ENCODE assay signal across 8 cellular contexts in the genomic region with DNA sequence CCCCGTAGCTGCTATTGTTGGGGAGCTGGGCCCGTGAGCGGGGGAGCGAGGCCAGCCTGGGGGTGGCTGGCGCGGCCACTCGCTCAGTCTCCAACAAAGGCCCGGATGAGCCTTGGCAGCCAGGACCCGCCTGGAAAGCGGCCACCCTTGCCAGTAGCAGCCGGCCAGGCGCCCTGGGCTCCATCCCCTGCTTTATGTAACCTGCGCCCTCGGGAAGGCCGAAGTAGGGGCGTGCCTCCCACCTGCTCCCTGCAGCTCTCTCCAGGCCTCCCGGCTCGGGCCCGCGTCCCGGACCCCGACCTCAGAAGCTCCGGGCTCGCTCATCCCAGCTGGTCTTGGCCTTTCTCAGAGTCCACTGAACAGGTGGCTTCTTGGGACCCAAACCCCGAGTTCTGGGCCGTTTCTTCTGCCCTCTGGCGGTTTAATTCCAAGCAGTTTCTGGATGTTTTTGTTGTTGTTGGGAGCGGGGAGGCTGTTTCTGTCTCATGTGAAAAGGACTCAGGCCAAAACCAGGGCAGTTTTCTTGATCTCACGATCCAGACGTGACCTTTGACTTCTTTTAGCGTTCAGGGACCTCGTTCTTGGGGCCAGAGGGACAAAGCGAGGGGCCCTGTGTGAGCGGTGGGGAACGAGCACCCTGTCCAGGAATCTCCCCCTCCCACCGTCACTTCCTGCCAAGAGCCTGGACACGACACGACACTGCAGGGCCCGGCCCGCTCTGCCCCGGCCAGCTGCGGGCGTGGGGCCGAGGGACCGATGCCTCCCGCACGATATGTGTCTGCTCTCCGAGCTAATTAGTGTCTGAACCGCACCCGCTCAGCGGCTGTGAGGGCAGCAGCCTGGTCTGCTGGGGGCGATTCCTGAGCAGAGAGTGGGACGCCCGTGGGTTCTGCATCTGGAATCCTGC. TPM values are rescaled to one million over a fixed set of nuclear protein-coding genes. Genes with fewer than 3 reads are reported as not detected.
A peak's percentile ranks its signal among the peaks of the same experiment; 100 is the strongest.
DNase-seq lines count a peak whose midpoint lies in the region; ATAC-seq and TF ChIP-seq lines count a peak whose summit lies in the region.

No MANE protein-coding gene starts in this region.

- H3K36me3 Mint-ChIP-seq in activated naive CD4-positive, alpha-beta T cell treated with anti-CD3 and anti-CD28 coated beads for 36 hours (ENCODE audit: low read depth): peaks cover 1% of the 10 kb centered on the region
- H3K36me3 Mint-ChIP-seq in naive thymus-derived CD4-positive, alpha-beta T cell: peaks cover 0 to under 1% (median 0%) of the 10 kb centered on the region in 5 donors

- H3K4me1 ChIP-seq in naive thymus-derived CD4-positive, alpha-beta T cell (ENCODE audit: control insufficient read depth in 2 of 2, insufficient read depth in 2 of 2, low read length in 2 of 2): peaks cover 8 to 9% of the 10 kb centered on the region in 2 donors
- peaks cover 43% of the 10 kb centered on the region for H3K4me1 ChIP-seq in vagina

- peak overlapping the region; percentile 83 for H3K27ac Mint-ChIP-seq in activated naive CD4-positive, alpha-beta T cell treated with anti-CD3 and anti-CD28 coated beads for 36 hours
- peak overlapping the region; percentile 58 to 96 (median 92) for H3K27ac Mint-ChIP-seq in naive thymus-derived CD4-positive, alpha-beta T cell

- TF ChIP-seq CTCF in foreskin fibroblast (IDR thresholded peaks at IDR 0.05; ENCODE audit: low read depth, low read length): peak; percentile 64
- TF ChIP-seq CTCF in vagina (IDR thresholded peaks at IDR 0.05): peak in 1 of 3 experiments; percentile 15

- H3K9me3 ChIP-seq in naive thymus-derived CD4-positive, alpha-beta T cell (ENCODE audit: control insufficient read depth in 2 of 3, low read length in 3 of 3): no peaks in the 10 kb centered on the region
- H3K9me3 ChIP-seq in vagina: no peaks in the 10 kb centered on the region

- peak overlapping the region; percentile 85 for H3K4me3 Mint-ChIP-seq in activated naive CD4-positive, alpha-beta T cell treated with anti-CD3 and anti-CD28 coated beads for 36 hours
- peak overlapping the region; percentile 88 to 96 (median 92) for H3K4me3 Mint-ChIP-seq in naive thymus-derived CD4-positive, alpha-beta T cell

- intact Hi-C loops in activated naive CD4-positive, alpha-beta T cell treated with anti-CD3 and anti-CD28 coated beads for 36 hours (cut with micrococcal nuclease): loop anchor here (1.0 to 5.0 kb wide), 2 partner anchors 10 to 129 kb away; a partner anchor contains a TSS
- intact Hi-C loops in naive thymus-derived CD4-positive, alpha-beta T cell (cut with micrococcal nuclease): loop anchor here in 1 of 2 donors (1.0 kb wide), 1 partner anchor 10 kb away; no protein-coding TSS in a partner anchor
- intact Hi-C loops in vagina (cut with DNase I): no loop called here

- DNase-seq in AML-193 (lab: John Stamatoyannopoulos, UW): peak; percentile 37 to 44
- peak; percentile 54 for DNase-seq in GM19238 (ENCODE audit: insufficient read length, low spot score)
- peak; percentile 11 for DNase-seq in NCI-H526 treated with DMSO at 0.1 percent for 48 hours (lab: John Stamatoyannopoulos, UW)
- DNase-seq in activated naive CD4-positive, alpha-beta T cell treated with anti-CD3 and anti-CD28 coated beads for 36 hours: peak; percentile 63
- peak; percentile 49 to 82 for DNase-seq in foreskin fibroblast
- DNase-seq in naive thymus-derived CD4-positive, alpha-beta T cell: peak in 8 of 9 donors; percentile 33 to 60 (median 50)
- DNase-seq in vagina (ENCODE audit: extremely low spot score in 2 of 2): no peak

- CTCF ChIA-PET in activated naive CD4-positive, alpha-beta T cell treated with anti-CD3 and anti-CD28 coated beads for 36 hours (lab: Charles Lee): interaction anchor here (0.6 to 3.2 kb wide), 4 partner anchors 11 to 237 kb away, joined by 4 to 32 read pairs (median 6); no protein-coding TSS in a partner anchor
- CTCF ChIA-PET in naive thymus-derived CD4-positive, alpha-beta T cell (lab: Charles Lee): interaction anchor here (0.6 to 3.7 kb wide), 7 partner anchors 10 to 238 kb away, joined by 3 to 28 read pairs (median 5); no protein-coding TSS in a partner anchor

- peaks cover 0 to 33% (median 0%) of the 10 kb centered on the region in 3 experiments for H3K36me3 ChIP-seq in naive thymus-derived CD4-positive, alpha-beta T cell (ENCODE audit: control insufficient read depth in 2 of 3, insufficient read depth in 3 of 3, low read length in 3 of 3)
- H3K36me3 ChIP-seq in vagina: peaks cover 4 to 24% of the 10 kb centered on the region in 2 donors

- TF ChIP-seq POLR2A in vagina (IDR thresholded peaks at IDR 0.05): no peak

- peak overlapping the region; percentile 81 for H3K27ac ChIP-seq in naive thymus-derived CD4-positive, alpha-beta T cell (ENCODE audit: low read depth, low read length)
- H3K27ac ChIP-seq in vagina: peak overlapping the region; percentile 87

- H3K27me3 ChIP-seq in naive thymus-derived CD4-positive, alpha-beta T cell (ENCODE audit: control insufficient read depth in 2 of 2, insufficient read depth in 2 of 2, low read length in 2 of 2): no peaks in the 10 kb centered on the region
- no peaks in the 10 kb centered on the region for H3K27me3 ChIP-seq in vagina

- peak; percentile 20 for ATAC-seq in naive thymus-derived CD4-positive, alpha-beta T cell
- no peak for ATAC-seq in GM18502 (IDR thresholded peaks at IDR 0.05; ENCODE audit: poor library complexity, unreplicated experiment)

- POLR2A ChIA-PET in naive thymus-derived CD4-positive, alpha-beta T cell (lab: Charles Lee): interaction anchor here (0.6 to 6.3 kb wide), 11 partner anchors 10 to 130 kb away, joined by 3 to 70 read pairs (median 3); a partner anchor contains a TSS

- H3K4me3 ChIP-seq in foreskin fibroblast (ENCODE audit: low read depth in 1 of 2, low read length in 2 of 2): peak overlapping the region; percentile 75 to 81
- H3K4me3 ChIP-seq in naive thymus-derived CD4-positive, alpha-beta T cell (ENCODE audit: low read length): peak overlapping the region; percentile 67
- H3K4me3 ChIP-seq in vagina: peak overlapping the region; percentile 91 to 95

- peaks cover 3% of the 10 kb centered on the region for H3K27me3 Mint-ChIP-seq in activated naive CD4-positive, alpha-beta T cell treated with anti-CD3 and anti-CD28 coated beads for 36 hours (ENCODE audit: low read depth)
- no peaks in the 10 kb centered on the region for H3K27me3 Mint-ChIP-seq in naive thymus-derived CD4-positive, alpha-beta T cell

- peaks cover 26% of the 10 kb centered on the region for H3K4me1 Mint-ChIP-seq in activated naive CD4-positive, alpha-beta T cell treated with anti-CD3 and anti-CD28 coated beads for 36 hours (ENCODE audit: low read depth)
- H3K4me1 Mint-ChIP-seq in naive thymus-derived CD4-positive, alpha-beta T cell: peaks cover 8 to 32% (median 16%) of the 10 kb centered on the region in 7 donors

- no peaks in the 10 kb centered on the region for H3K9me3 Mint-ChIP-seq in activated naive CD4-positive, alpha-beta T cell treated with anti-CD3 and anti-CD28 coated beads for 36 hours
- no peaks in the 10 kb centered on the region for H3K9me3 Mint-ChIP-seq in naive thymus-derived CD4-positive, alpha-beta T cell

RNA-seq across cellular contexts. Expression of a gene that starts 1.3 kb away (rescaled TPM):
- 10 to 100 TPM; 42.1 to 42.5 TPM for total RNA-seq in activated naive CD4-positive, alpha-beta T cell treated with anti-CD3 and anti-CD28 coated beads for 36 hours
- 10 to 100 TPM; 39.0 to 47.3 (median 45.8) TPM for total RNA-seq in naive thymus-derived CD4-positive, alpha-beta T cell
- polyA plus RNA-seq in naive thymus-derived CD4-positive, alpha-beta T cell: 10 to 100 TPM; 20.4 to 41.4 TPM
- total RNA-seq in vagina: 62.6 TPM

RNA-seq across cellular contexts. Expression of a gene that starts 11.0 kb away (rescaled TPM):
- total RNA-seq in activated naive CD4-positive, alpha-beta T cell treated with anti-CD3 and anti-CD28 coated beads for 36 hours: 10 to 100 TPM; 20.7 TPM
- total RNA-seq in naive thymus-derived CD4-positive, alpha-beta T cell: 10 to 100 TPM; 30.0 to 81.4 (median 67.8) TPM
- 100 to 1,000 TPM; 138 to 181 TPM for polyA plus RNA-seq in naive thymus-derived CD4-positive, alpha-beta T cell
- not detected for total RNA-seq in vagina

RNA-seq across cellular contexts. Expression of a gene that starts 25.5 kb away (rescaled TPM):
- total RNA-seq in activated naive CD4-positive, alpha-beta T cell treated with anti-CD3 and anti-CD28 coated beads for 36 hours: 1 to 10 TPM; 4.2 to 5.1 TPM
- 10 to 100 TPM; 21.6 to 34.5 (median 22.7) TPM for total RNA-seq in naive thymus-derived CD4-positive, alpha-beta T cell
- polyA plus RNA-seq in naive thymus-derived CD4-positive, alpha-beta T cell: 10 to 100 TPM; 24.2 to 36.4 TPM
- total RNA-seq in vagina: 39.5 TPM

RNA-seq across cellular contexts. Expression of a gene that starts 36.5 kb away (rescaled TPM):
- total RNA-seq in activated naive CD4-positive, alpha-beta T cell treated with anti-CD3 and anti-CD28 coated beads for 36 hours: under 1 TPM; 0.24 to 0.37 TPM
- 1 to 10 TPM in 2 of 5 experiments, under 1 TPM in 2, not detected in 1; 0.24 to 1.8 (median 0.83) TPM for total RNA-seq in naive thymus-derived CD4-positive, alpha-beta T cell
- polyA plus RNA-seq in naive thymus-derived CD4-positive, alpha-beta T cell: under 1 TPM in 1 of 2 donors, not detected in 1; 0.12 TPM
- total RNA-seq in vagina: 0.49 TPM

RNA-seq across cellular contexts. Expression of a gene that starts 39.6 kb away (rescaled TPM):
- 100 to 1,000 TPM; 160 to 161 TPM for total RNA-seq in activated naive CD4-positive, alpha-beta T cell treated with anti-CD3 and anti-CD28 coated beads for 36 hours
- 100 to 1,000 TPM; 109 to 247 (median 120) TPM for total RNA-seq in naive thymus-derived CD4-positive, alpha-beta T cell
- 100 to 1,000 TPM; 246 to 349 TPM for polyA plus RNA-seq in naive thymus-derived CD4-positive, alpha-beta T cell
- 231 TPM for total RNA-seq in vagina

Comparison
In these comparisons a context has a peak if more than half of its experiments do, and no peak if none do; other contexts are left out.
1. DNase-seq: peak in AML-193 (2 of 2), GM19238 (single experiment), NCI-H526 treated with DMSO at 0.1 percent for 48 hours (single experiment), activated naive CD4-positive, alpha-beta T cell treated with anti-CD3 and anti-CD28 coated beads for 36 hours (single experiment), foreskin fibroblast (2 of 2) and naive thymus-derived CD4-positive, alpha-beta T cell (8 of 9); none in vagina (0 of 2).
2. RNA of a gene that starts 11.0 kb away (total RNA-seq): 30.0 to 81.4 TPM in naive thymus-derived CD4-positive, alpha-beta T cell and 20.7 TPM in activated naive CD4-positive, alpha-beta T cell treated with anti-CD3 and anti-CD28 coated beads for 36 hours; not detected in vagina (single experiment); every median in the first group is over 10 times any median in the second.
3. Peak in every context shown above with its lines, with median percentiles within 50 percentile points of each other: H3K4me3 ChIP-seq.